In the genomic region with DNA sequence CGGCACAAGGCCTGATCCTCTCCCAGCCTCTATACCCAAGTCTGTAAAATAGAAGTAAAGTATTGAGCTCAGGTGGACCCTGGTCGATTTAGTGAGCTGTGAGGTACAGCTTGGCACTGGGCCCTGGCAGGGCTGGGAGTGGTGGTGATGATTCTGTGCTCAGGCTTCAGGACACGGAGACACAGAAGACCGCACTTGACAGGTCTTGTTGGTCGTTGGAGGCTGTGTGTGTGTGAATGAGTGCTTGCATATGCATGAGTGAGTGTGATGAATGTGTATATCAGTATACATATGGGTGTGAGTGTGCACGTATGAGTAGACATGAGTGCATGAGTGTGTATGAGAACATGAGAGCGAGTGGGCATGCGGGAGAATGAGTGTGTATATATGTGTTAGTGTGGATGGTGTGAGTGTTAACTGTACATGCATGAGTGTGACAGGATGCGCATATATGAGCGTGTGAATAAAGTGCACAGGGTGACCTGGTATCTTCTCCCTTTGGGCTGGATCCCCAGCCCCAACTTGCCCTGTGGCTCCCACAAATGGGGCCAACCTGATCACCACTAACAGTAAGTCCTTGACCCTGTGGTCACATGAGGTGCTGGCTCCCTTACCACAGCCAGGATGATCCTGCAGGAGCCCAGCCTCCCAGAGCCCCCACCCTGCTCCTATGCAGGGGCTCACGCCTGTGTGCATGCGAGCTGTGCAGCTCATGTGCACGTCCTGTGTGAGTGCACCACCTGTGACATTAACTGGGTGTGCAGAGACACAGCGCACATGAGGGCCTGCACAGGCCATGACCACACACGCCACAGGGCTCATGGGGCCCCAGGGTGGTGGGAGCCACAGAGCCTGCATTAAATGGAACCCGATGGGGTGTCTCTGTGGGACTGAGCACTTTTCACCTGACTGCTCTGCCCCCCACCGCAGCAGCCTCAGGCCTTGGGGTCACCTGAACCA, we compare ENCODE assay signal across 11 cellular contexts. TPM values are rescaled to one million over a fixed set of nuclear protein-coding genes. Genes with fewer than 3 reads are reported as not detected.
DNase-seq lines count a peak whose midpoint lies in the region; ATAC-seq and TF ChIP-seq lines count a peak whose summit lies in the region.
"Had no signal": no experiment of that assay in that cellular context is flagged by ENCODE, and none has a peak within 500 bp of the region (broad histone marks: within the 10 kb centered on the region; RNA-seq: fewer than 3 reads in every experiment).

No MANE protein-coding gene starts in this region.

- H3K4me1 Mint-ChIP-seq in activated naive CD4-positive, alpha-beta T cell treated with anti-CD3 and anti-CD28 coated beads, Interleukin-2, amount 50 U/mL, for 24 hours, result peaks cover 58% of the 10 kb centered on the region
- H3K4me1 Mint-ChIP-seq in activated T-helper 1 cell treated with anti-CD3 and anti-CD28 coated beads, Interleukin-12 subunit alpha, Interleukin-12 subunit beta, Interleukin-2, Interleukin-4 antibody, amounts not matched to agents 30 ng/mL and 10 ng/mL and 1 ng/mL, durations not matched to agents 14 hours and 24 hours and 36 hours (ENCODE audit: low read depth), result peaks cover 65% of the 10 kb centered on the region
- peaks cover 56% of the 10 kb centered on the region for H3K4me1 Mint-ChIP-seq in memory B cell

- peaks cover 6% of the 10 kb centered on the region for H3K36me3 Mint-ChIP-seq in activated naive CD4-positive, alpha-beta T cell treated with anti-CD3 and anti-CD28 coated beads, Interleukin-2, amount 50 U/mL, for 24 hours
- peaks cover 39% of the 10 kb centered on the region for H3K36me3 Mint-ChIP-seq in activated T-helper 1 cell treated with anti-CD3 and anti-CD28 coated beads, Interleukin-12 subunit alpha, Interleukin-12 subunit beta, Interleukin-2, Interleukin-4 antibody, amounts not matched to agents 30 ng/mL and 10 ng/mL and 1 ng/mL, durations not matched to agents 14 hours and 24 hours and 36 hours (ENCODE audit: low read depth)
- no peaks in the 10 kb centered on the region for H3K36me3 Mint-ChIP-seq in memory B cell

- peaks cover 0 to 4% (median 0%) of the 10 kb centered on the region in 4 donors for H3K36me3 ChIP-seq in upper lobe of left lung
- H3K36me3 ChIP-seq: BE2C, uterus had no signal

- H3K9me3 ChIP-seq in upper lobe of left lung, result no peaks in the 10 kb centered on the region
- H3K9me3 ChIP-seq: BE2C, uterus had no signal

- H3K4me3 ChIP-seq in upper lobe of left lung, result peak overlapping the region; percentile 26 to 62 (median 50)

- H3K27ac Mint-ChIP-seq in activated naive CD4-positive, alpha-beta T cell treated with anti-CD3 and anti-CD28 coated beads, Interleukin-2, amount 50 U/mL, for 24 hours, result peak overlapping the region; percentile 38
- peak overlapping the region; percentile 96 for H3K27ac Mint-ChIP-seq in activated T-helper 1 cell treated with anti-CD3 and anti-CD28 coated beads, Interleukin-12 subunit alpha, Interleukin-12 subunit beta, Interleukin-2, Interleukin-4 antibody, amounts not matched to agents 30 ng/mL and 10 ng/mL and 1 ng/mL, durations not matched to agents 14 hours and 24 hours and 36 hours
- no peak overlapping the region for H3K27ac Mint-ChIP-seq in memory B cell

- peak overlapping the region; percentile 82 to 92 (median 86) for H3K27ac ChIP-seq in upper lobe of left lung

- TF ChIP-seq POLR2A in upper lobe of left lung (IDR thresholded peaks at IDR 0.05), result no peak

- WGBS in upper lobe of left lung, 2 donors, result 76 to 84% methylated on average over 8 to 17 of the region's 17 CpGs

- intact Hi-C loops in activated T-helper 1 cell treated with anti-CD3 and anti-CD28 coated beads, Interleukin-12 subunit alpha, Interleukin-12 subunit beta, Interleukin-2, Interleukin-4 antibody, amounts not matched to agents 30 ng/mL and 10 ng/mL and 1 ng/mL, durations not matched to agents 14 hours and 24 hours and 36 hours (cut with micrococcal nuclease), result loop anchor here (2.0 kb wide), 1 partner anchor 31 kb away; no protein-coding TSS in a partner anchor

- DNase-seq in activated naive CD4-positive, alpha-beta T cell (lab: John Stamatoyannopoulos, UW), result no peak
- DNase-seq in activated T-helper 1 cell treated with anti-CD3 and anti-CD28 coated beads, Interleukin-12 subunit alpha, Interleukin-12 subunit beta, Interleukin-2, Interleukin-4 antibody, amounts not matched to agents 30 ng/mL and 10 ng/mL and 1 ng/mL, durations not matched to agents 14 hours and 24 hours and 36 hours (ENCODE audit: low spot score), result no peak
- no peak for DNase-seq in memory B cell (ENCODE audit: low spot score in 2 of 2)
- DNase-seq in upper lobe of left lung, result peak in 1 of 2 donors; percentile 46
- no peak for DNase-seq in stimulated activated CD4-positive, alpha-beta T cell treated with anti-CD3 and anti-CD28 coated beads, Interleukin-1b, Interleukin-23, amount 100 ng/mL, for 48 hours
- no peak for DNase-seq in NCI-H1930 (lab: John Stamatoyannopoulos, UW)
- DNase-seq: BE2C, NCI-H526 treated with DMSO at 0.1 percent for 48 hours, uterus had no signal

- H3K27me3 ChIP-seq in upper lobe of left lung, result no peaks in the 10 kb centered on the region
- H3K27me3 ChIP-seq: BE2C, uterus had no signal

- H3K27me3 Mint-ChIP-seq in activated naive CD4-positive, alpha-beta T cell treated with anti-CD3 and anti-CD28 coated beads, Interleukin-2, amount 50 U/mL, for 24 hours, result no peaks in the 10 kb centered on the region
- H3K27me3 Mint-ChIP-seq in activated T-helper 1 cell treated with anti-CD3 and anti-CD28 coated beads, Interleukin-12 subunit alpha, Interleukin-12 subunit beta, Interleukin-2, Interleukin-4 antibody, amounts not matched to agents 30 ng/mL and 10 ng/mL and 1 ng/mL, durations not matched to agents 14 hours and 24 hours and 36 hours (ENCODE audit: insufficient read depth), result no peaks in the 10 kb centered on the region
- H3K27me3 Mint-ChIP-seq in memory B cell, result no peaks in the 10 kb centered on the region

- peak overlapping the region; percentile 95 for H3K4me3 Mint-ChIP-seq in activated naive CD4-positive, alpha-beta T cell treated with anti-CD3 and anti-CD28 coated beads, Interleukin-2, amount 50 U/mL, for 24 hours
- peak overlapping the region; percentile 94 for H3K4me3 Mint-ChIP-seq in activated T-helper 1 cell treated with anti-CD3 and anti-CD28 coated beads, Interleukin-12 subunit alpha, Interleukin-12 subunit beta, Interleukin-2, Interleukin-4 antibody, amounts not matched to agents 30 ng/mL and 10 ng/mL and 1 ng/mL, durations not matched to agents 14 hours and 24 hours and 36 hours
- peak overlapping the region; percentile 93 for H3K4me3 Mint-ChIP-seq in memory B cell

- no peak for ATAC-seq in memory B cell (ENCODE audit: low read depth)
- no peak for ATAC-seq in upper lobe of left lung (ENCODE audit: low FRiP score in 2 of 2)
- no peak for ATAC-seq in HG03025 (IDR thresholded peaks at IDR 0.05; ENCODE audit: low FRiP score, unreplicated experiment)

- no peak for TF ChIP-seq EP300 in upper lobe of left lung (IDR thresholded peaks at IDR 0.05)

- no peaks in the 10 kb centered on the region for H3K9me3 Mint-ChIP-seq in activated naive CD4-positive, alpha-beta T cell treated with anti-CD3 and anti-CD28 coated beads, Interleukin-2, amount 50 U/mL, for 24 hours
- no peaks in the 10 kb centered on the region for H3K9me3 Mint-ChIP-seq in activated T-helper 1 cell treated with anti-CD3 and anti-CD28 coated beads, Interleukin-12 subunit alpha, Interleukin-12 subunit beta, Interleukin-2, Interleukin-4 antibody, amounts not matched to agents 30 ng/mL and 10 ng/mL and 1 ng/mL, durations not matched to agents 14 hours and 24 hours and 36 hours
- no peaks in the 10 kb centered on the region for H3K9me3 Mint-ChIP-seq in memory B cell

- peaks cover 54 to 85% (median 70%) of the 10 kb centered on the region in 4 donors for H3K4me1 ChIP-seq in upper lobe of left lung
- H3K4me1 ChIP-seq: uterus had no signal

- no peak for TF ChIP-seq CTCF in upper lobe of left lung (IDR thresholded peaks at IDR 0.05)

RNA-seq across cellular contexts. Expression of gene SH3BP2, which starts 20.8 kb away (rescaled TPM):
- total RNA-seq in activated T-helper 1 cell treated with anti-CD3 and anti-CD28 coated beads, Interleukin-12 subunit alpha, Interleukin-12 subunit beta, Interleukin-2, Interleukin-4 antibody, amounts not matched to agents 30 ng/mL and 10 ng/mL and 1 ng/mL, durations not matched to agents 14 hours and 24 hours and 36 hours, result 96.7 and 99.7 TPM in 2 replicates
- 100 to 1,000 TPM in 3 of 6 donors, 10 to 100 TPM in 3; 59.1 to 358 (median 103) TPM for total RNA-seq in upper lobe of left lung

RNA-seq across cellular contexts. Expression of gene ADD1, which starts 29.9 kb away (rescaled TPM):
- total RNA-seq in activated T-helper 1 cell treated with anti-CD3 and anti-CD28 coated beads, Interleukin-12 subunit alpha, Interleukin-12 subunit beta, Interleukin-2, Interleukin-4 antibody, amounts not matched to agents 30 ng/mL and 10 ng/mL and 1 ng/mL, durations not matched to agents 14 hours and 24 hours and 36 hours, result 200 and 203 TPM in 2 replicates
- total RNA-seq in upper lobe of left lung, result 100 to 1,000 TPM; 184 to 651 (median 290) TPM

RNA-seq across cellular contexts. Expression of gene TNIP2, which starts 57.6 kb away (rescaled TPM):
- 96.2 and 98.6 TPM in 2 replicates for total RNA-seq in activated T-helper 1 cell treated with anti-CD3 and anti-CD28 coated beads, Interleukin-12 subunit alpha, Interleukin-12 subunit beta, Interleukin-2, Interleukin-4 antibody, amounts not matched to agents 30 ng/mL and 10 ng/mL and 1 ng/mL, durations not matched to agents 14 hours and 24 hours and 36 hours
- total RNA-seq in upper lobe of left lung, result 10 to 100 TPM; 39.4 to 87.1 (median 60.1) TPM
